9 cellular contexts compared by ENCODE assay signal in the genomic region with DNA sequence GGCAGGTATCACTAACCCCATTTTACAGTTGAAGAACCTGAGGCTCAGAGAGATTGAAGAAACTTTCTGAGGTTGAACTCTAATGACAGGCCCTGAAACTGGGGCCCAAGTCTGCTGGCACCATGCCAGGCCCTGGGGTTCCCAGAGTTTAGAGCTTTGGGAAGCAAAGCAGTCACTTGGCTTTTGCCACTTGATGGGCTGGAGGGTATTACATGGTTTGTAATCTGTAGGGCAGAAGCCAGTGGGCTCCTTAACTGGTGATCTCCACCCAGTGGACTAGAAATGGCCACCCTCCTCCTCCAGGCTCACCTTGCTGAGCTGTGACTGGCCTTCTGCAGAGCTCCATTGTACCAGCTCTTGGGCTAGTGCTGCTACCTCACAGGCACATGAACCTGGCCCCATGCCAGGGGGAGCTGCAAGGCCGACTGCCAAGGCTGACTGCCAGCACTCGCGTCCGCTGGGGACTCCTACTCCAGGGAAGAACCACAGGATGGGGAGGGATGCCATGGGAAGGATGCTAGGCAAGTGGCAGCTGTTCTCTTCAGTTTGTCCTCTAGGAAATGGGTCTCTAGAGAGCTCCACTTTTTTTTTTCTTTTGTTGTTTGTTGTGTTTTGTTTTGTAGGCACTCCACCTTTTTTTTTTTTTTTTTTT.
DNase-seq lines count a peak whose midpoint lies in the region; ATAC-seq and TF ChIP-seq lines count a peak whose summit lies in the region.
"Had no signal": no experiment of that assay in that cellular context is flagged by ENCODE, and none has a peak within 500 bp of the region (broad histone marks: within the 10 kb centered on the region; RNA-seq: fewer than 3 reads in every experiment).

No MANE protein-coding gene starts in this region.

- H3K27me3 ChIP-seq in colonic mucosa, result no peaks in the 10 kb centered on the region

- POLR2A ChIA-PET in T-cell (lab: Charles Lee), result interaction anchor here in 1 of 2 donors (0.7 kb wide), 1 partner anchor 1219 kb away, joined by 3 read pairs; no protein-coding TSS in a partner anchor

- CTCF ChIA-PET in T-cell (lab: Charles Lee), result interaction anchor here in 1 of 2 donors (0.6 kb wide), 1 partner anchor 226 kb away, joined by 5 read pairs; no protein-coding TSS in a partner anchor

- peak; percentile 93 for DNase-seq in DMS 273 (lab: John Stamatoyannopoulos, UW; ENCODE audit: unreplicated experiment)
- peak; percentile 89 for DNase-seq in NCI-H2107 treated with DMSO at 0.1 percent for 48 hours (lab: John Stamatoyannopoulos, UW; ENCODE audit: unreplicated experiment)
- peak; percentile 49 for DNase-seq in colonic mucosa
- DNase-seq in middle frontal gyrus (ENCODE audit: extremely low spot score, low spot score), result peak; percentile 49
- no peak for DNase-seq in T-cell
- no peak for DNase-seq in AG08395 (ENCODE audit: low spot score)
- DNase-seq: activated CD4-positive, alpha-beta memory T cell treated with anti-CD3 and anti-CD28 coated beads for 36 hours had no signal

- no peaks in the 10 kb centered on the region for H3K36me3 ChIP-seq in colonic mucosa

- no peaks in the 10 kb centered on the region for H3K9me3 Mint-ChIP-seq in T-cell
- H3K9me3 Mint-ChIP-seq: activated CD4-positive, alpha-beta memory T cell treated with anti-CD3 and anti-CD28 coated beads for 36 hours had no signal

- H3K27ac Mint-ChIP-seq in T-cell, result no peak overlapping the region
- H3K27ac Mint-ChIP-seq: activated CD4-positive, alpha-beta memory T cell treated with anti-CD3 and anti-CD28 coated beads for 36 hours had no signal

- ATAC-seq in T-cell (replicated peaks in 1 of 4) (no peak), HG03442 (IDR thresholded peaks at IDR 0.05; ENCODE audit: unreplicated experiment) (no peak), HG02763 (IDR thresholded peaks at IDR 0.05; ENCODE audit: unreplicated experiment) (no peak)

- H3K36me3 Mint-ChIP-seq in T-cell, result peaks cover 22% of the 10 kb centered on the region

- H3K9ac ChIP-seq in colonic mucosa (ENCODE audit: low read depth in 2 of 2, low read length in 2 of 2), result no peak overlapping the region

- intact Hi-C loops in colonic mucosa (cut with DNase I), result no loop called here

- no peak overlapping the region for H3K4me3 Mint-ChIP-seq in T-cell
- H3K4me3 Mint-ChIP-seq: activated CD4-positive, alpha-beta memory T cell treated with anti-CD3 and anti-CD28 coated beads for 36 hours had no signal

- no peak overlapping the region for H3K4me3 ChIP-seq in colonic mucosa

- no peaks in the 10 kb centered on the region for H3K4me1 Mint-ChIP-seq in T-cell

- H3K9me3 ChIP-seq in colonic mucosa, result no peaks in the 10 kb centered on the region

- H3K4me1 ChIP-seq in colonic mucosa, result no peaks in the 10 kb centered on the region

- no peak for TF ChIP-seq CTCF in colonic mucosa (IDR thresholded peaks at IDR 0.05)

- no peak overlapping the region for H3K27ac ChIP-seq in colonic mucosa

- H3K27me3 Mint-ChIP-seq in T-cell, result no peaks in the 10 kb centered on the region
- H3K27me3 Mint-ChIP-seq: activated CD4-positive, alpha-beta memory T cell treated with anti-CD3 and anti-CD28 coated beads for 36 hours had no signal

Comparison
In these comparisons a context has a peak if more than half of its experiments do, and no peak if none do; other contexts are left out.
1. DNase-seq: peak in DMS 273 (single experiment), NCI-H2107 treated with DMSO at 0.1 percent for 48 hours (single experiment), colonic mucosa (single experiment) and middle frontal gyrus (single experiment); none in T-cell (0 of 34) and AG08395 (single experiment).